In the genomic region with DNA sequence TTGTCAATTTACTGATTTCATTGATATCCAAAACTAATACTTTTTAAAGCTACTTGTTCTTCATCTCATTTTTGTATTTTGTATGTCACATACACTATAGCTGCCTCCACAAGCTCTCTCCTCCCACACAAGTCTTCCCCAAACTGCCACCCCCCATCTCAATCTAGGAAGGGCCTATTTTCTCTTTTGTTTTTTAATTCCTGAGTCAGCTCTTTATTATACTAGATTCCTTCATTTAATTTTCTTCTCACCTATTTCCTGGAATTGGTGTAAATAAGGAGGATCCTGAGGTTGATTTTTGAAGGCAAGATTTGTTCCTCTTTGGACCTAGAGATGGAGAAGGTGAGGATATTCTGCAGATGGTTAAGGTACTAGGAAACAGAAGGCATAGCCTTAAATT, we compare ENCODE assay signal across 36 cellular contexts.
DNase-seq lines count a peak whose midpoint lies in the region; ATAC-seq, FAIRE-seq and TF ChIP-seq lines count a peak whose summit lies in the region.
"Had no signal": no experiment of that assay in that cellular context is flagged by ENCODE, and none has a peak within 500 bp of the region (broad histone marks: within the 10 kb centered on the region; RNA-seq: fewer than 3 reads in every experiment).

No MANE protein-coding gene starts in this region.

- H3K9ac ChIP-seq in HepG2 (ENCODE audit: insufficient read depth, low read depth, low read length), result no peak overlapping the region
- no peak overlapping the region for H3K9ac ChIP-seq in IMR-90 (ENCODE audit: low read depth, low read length)
- H3K9ac ChIP-seq in K562 (ENCODE audit: insufficient read depth in 1 of 2, low read depth in 2 of 2, low read length in 2 of 2), result no peak overlapping the region
- H3K9ac ChIP-seq: BLaER1; BLaER1 treated with 17β-estradiol and CSF1 and Interleukin-3, amounts not matched to agents 10 nM and 100 nM had no signal

- no peaks in the 10 kb centered on the region for H3K36me3 ChIP-seq in HepG2 (replicated peaks in 1 of 2; ENCODE audit: control insufficient read depth in 1 of 2, insufficient read depth in 2 of 2, low read length in 2 of 2)
- no peaks in the 10 kb centered on the region for H3K36me3 ChIP-seq in right lobe of liver
- no peaks in the 10 kb centered on the region for H3K36me3 ChIP-seq in IMR-90 (ENCODE audit: control insufficient read depth, insufficient read depth, low read length)
- no peaks in the 10 kb centered on the region for H3K36me3 ChIP-seq in K562 (ENCODE audit: control insufficient read depth, insufficient read depth, low read length)
- H3K36me3 ChIP-seq: BE2C; BLaER1; BLaER1 treated with 17β-estradiol and CSF1 and Interleukin-3, amounts not matched to agents 10 nM and 100 nM had no signal

- no peak overlapping the region for H2BK15ac ChIP-seq in IMR-90 (ENCODE audit: low read depth, low read length)

- H4K91ac ChIP-seq in IMR-90 (ENCODE audit: insufficient read depth, low read depth, low read length), result no peak overlapping the region

- H3K4ac ChIP-seq in IMR-90 (ENCODE audit: low read depth, low read length), result no peak overlapping the region

- no peak overlapping the region for H2BK5ac ChIP-seq in IMR-90 (ENCODE audit: low read depth, low read length, poor library complexity, severe bottlenecking)

- H3K18ac ChIP-seq in IMR-90 (ENCODE audit: low read depth, low read length), result no peak overlapping the region

- no peak overlapping the region for H3K23ac ChIP-seq in IMR-90 (ENCODE audit: low read depth, low read length)

- H3K4me2 ChIP-seq in HepG2 (ENCODE audit: low read depth, low read length) (no peak overlapping the region), A549 (no peak overlapping the region), IMR-90 (ENCODE audit: low read depth, low read length) (no peak overlapping the region), K562 (ENCODE audit: insufficient read depth, low read length) (no peak overlapping the region)
- H3K4me2 ChIP-seq: BLaER1; BLaER1 treated with 17β-estradiol and CSF1 and Interleukin-3, amounts not matched to agents 10 nM and 100 nM had no signal

- intact Hi-C loops in HepG2 (cut with micrococcal nuclease; ENCODE audit: unreplicated experiment) (no loop called here), right lobe of liver (cut with DNase I) (no loop called here), IMR-90 (cut with micrococcal nuclease) (no loop called here), K562 (cut with micrococcal nuclease) (no loop called here)

- BruUV-seq in HepG2 (replicated peaks; lab: Mats Ljungman, UMichigan), result no TSS peak
- no TSS peak for BruUV-seq in IMR-90 (replicated peaks; lab: Mats Ljungman, UMichigan)
- no TSS peak for BruUV-seq in K562 (replicated peaks; lab: Mats Ljungman, UMichigan)

- H2BK120ac ChIP-seq in IMR-90 (ENCODE audit: low read depth, low read length), result no peak overlapping the region

- FAIRE-seq in HepG2 (lab: Jason Lieb, UNC) (no peak), A549 (lab: Jason Lieb, UNC) (no peak), K562 (lab: Jason Lieb, UNC) (no peak)
- FAIRE-seq: A204.1, D721Med had no signal

- ATAC-seq in HepG2 (no peak), right lobe of liver (no peak), A549 (no peak), IMR-90 (ENCODE audit: low read depth) (no peak), K562 (no peak)
- no peak for ATAC-seq in effector memory CD8-positive, alpha-beta T cell (replicated peaks)
- ATAC-seq: CD8-positive, alpha-beta T cell had no signal

- H3K4me3 ChIP-seq in HepG2 (replicated peaks in 1 of 3; ENCODE audit: insufficient read depth in 1 of 3, low read depth in 2 of 3, low read length in 3 of 3), result no peak overlapping the region
- no peak overlapping the region for H3K4me3 ChIP-seq in right lobe of liver
- no peak overlapping the region for H3K4me3 ChIP-seq in A549
- no peak overlapping the region for H3K4me3 ChIP-seq in IMR-90 (ENCODE audit: insufficient read depth, low read depth, low read length)
- no peak overlapping the region for H3K4me3 ChIP-seq in K562
- H3K4me3 ChIP-seq: BLaER1; BLaER1 treated with 17β-estradiol and CSF1 and Interleukin-3, amounts not matched to agents 10 nM and 100 nM had no signal

- peaks cover 6 to 8% of the 10 kb centered on the region in 2 donors for H3K9me3 Mint-ChIP-seq in effector memory CD8-positive, alpha-beta T cell

- POLR2A ChIA-PET in HepG2 (lab: Yijun Ruan, JAX) (no interaction called here), A549 (lab: Yijun Ruan, JAX) (no interaction called here), IMR-90 (lab: Charles Lee; ENCODE audit: unreplicated experiment) (no interaction called here), K562 (lab: Yijun Ruan, JAX) (no interaction called here)

- H4K5ac ChIP-seq in IMR-90 (ENCODE audit: low read depth, low read length), result no peak overlapping the region

- H3K9me1 ChIP-seq in IMR-90 (ENCODE audit: insufficient read depth, low read length) (no peaks in the 10 kb centered on the region), K562 (ENCODE audit: control insufficient read depth, insufficient read depth, low read length) (no peaks in the 10 kb centered on the region)

- no peaks in the 10 kb centered on the region for H3K79me2 ChIP-seq in HepG2 (ENCODE audit: insufficient read depth, low read length)
- H3K79me2 ChIP-seq in K562 (ENCODE audit: control insufficient read depth, insufficient read depth, low read length), result no peaks in the 10 kb centered on the region

- dilution Hi-C loops in IMR-90 (cut with HindIII; ENCODE audit: low sequenced_read_pairs, unreplicated experiment), result no loop called here

- H3K4me1 ChIP-seq in HepG2 (ENCODE audit: insufficient read depth, low read length), result no peaks in the 10 kb centered on the region
- H3K4me1 ChIP-seq in right lobe of liver, result no peaks in the 10 kb centered on the region
- H3K4me1 ChIP-seq in A549, result no peaks in the 10 kb centered on the region
- H3K4me1 ChIP-seq in IMR-90 (ENCODE audit: control insufficient read depth, insufficient read depth, low read length), result no peaks in the 10 kb centered on the region
- no peaks in the 10 kb centered on the region for H3K4me1 ChIP-seq in K562 (replicated peaks in 1 of 2; ENCODE audit: control insufficient read depth in 2 of 2, insufficient read depth in 2 of 2, low read length in 2 of 2)
- H3K4me1 ChIP-seq: BE2C; BLaER1; BLaER1 treated with 17β-estradiol and CSF1 and Interleukin-3, amounts not matched to agents 10 nM and 100 nM; Caco-2 had no signal

- no peak overlapping the region for H3K27ac Mint-ChIP-seq in effector memory CD8-positive, alpha-beta T cell
- H3K27ac Mint-ChIP-seq: B cell; CD14-positive monocyte; CD4-positive, alpha-beta memory T cell; CD4-positive, alpha-beta T cell; CD8-positive, alpha-beta memory T cell; CD8-positive, alpha-beta T cell had no signal

- in situ Hi-C loops in HepG2 (cut with HindIII; ENCODE audit: extremely low pct_ligation_motif_present, low pct_unique_long_range_greater_than_20kb), result no loop called here
- in situ Hi-C loops in IMR-90 (cut with MboI; ENCODE audit: low sequenced_read_pairs), result no loop called here
- in situ Hi-C loops in K562 (cut with MboI), result no loop called here

- H2AFZ ChIP-seq in HepG2 (ENCODE audit: low read length) (no peak overlapping the region), IMR-90 (replicated peaks; ENCODE audit: low read length, poor library complexity) (no peak overlapping the region), K562 (ENCODE audit: low read depth, low read length) (no peak overlapping the region)

- no peak overlapping the region for H3K56ac ChIP-seq in IMR-90 (ENCODE audit: extremely low read depth, insufficient read depth, low read length)

- no peaks in the 10 kb centered on the region for H3K27me3 Mint-ChIP-seq in effector memory CD8-positive, alpha-beta T cell
- H3K27me3 Mint-ChIP-seq: B cell; CD4-positive, alpha-beta memory T cell; CD4-positive, alpha-beta T cell; CD4-positive, CD25-positive, alpha-beta regulatory T cell; CD8-positive, alpha-beta memory T cell had no signal

- H3K27ac ChIP-seq in HepG2 (ENCODE audit: extremely low read length, insufficient read depth, low read length) (no peak overlapping the region), right lobe of liver (no peak overlapping the region), A549 (no peak overlapping the region), IMR-90 (ENCODE audit: insufficient read depth, low read length) (no peak overlapping the region), K562 (ENCODE audit: extremely low read depth, low read depth, low read length) (no peak overlapping the region)
- H3K27ac ChIP-seq: 22Rv1; BLaER1; BLaER1 treated with 17β-estradiol and CSF1 and Interleukin-3, amounts not matched to agents 10 nM and 100 nM; C4-2B had no signal

- no peak for TF ChIP-seq EP300 in HepG2 (IDR thresholded peaks at IDR 0.05; ENCODE audit: low read depth in 2 of 2, low read length in 2 of 2)
- TF ChIP-seq EP300 in HepG2 (CRISPR knock-in tag; IDR thresholded peaks at IDR 0.05; ENCODE audit: borderline replicate concordance), result no peak
- TF ChIP-seq EP300 in A549 (IDR thresholded peaks at IDR 0.05), result no peak
- no peak for TF ChIP-seq EP300 in K562 (IDR thresholded peaks at IDR 0.05; ENCODE audit: low read length)

- TF ChIP-seq RAD21 in HepG2 (CRISPR knock-in tag; IDR thresholded peaks at IDR 0.05), result no peak
- no peak for TF ChIP-seq RAD21 in A549 (conservative IDR thresholded peaks at IDR 0.05 in 1 of 2, IDR thresholded peaks at IDR 0.05 in 1 of 2)
- no peak for TF ChIP-seq RAD21 in IMR-90 (IDR thresholded peaks at IDR 0.05; ENCODE audit: low read length)
- TF ChIP-seq RAD21 in K562 (CRISPR knock-in tag; conservative IDR thresholded peaks at IDR 0.05 in 1 of 2, IDR thresholded peaks at IDR 0.05 in 1 of 2), result no peak

- no peak for TF ChIP-seq POLR2A in HepG2 (IDR thresholded peaks at IDR 0.05; ENCODE audit: insufficient read depth in 1 of 2, low read depth in 2 of 2, low read length in 2 of 2)
- TF ChIP-seq POLR2A in right lobe of liver (IDR thresholded peaks at IDR 0.05), result no peak
- no peak for TF ChIP-seq POLR2A in A549 (IDR thresholded peaks at IDR 0.05; ENCODE audit: low read length)
- no peak for TF ChIP-seq POLR2A in IMR-90 (IDR thresholded peaks at IDR 0.05; ENCODE audit: low read depth, low read length)
- no peak for TF ChIP-seq POLR2A in K562 (conservative IDR thresholded peaks at IDR 0.05)

- no peak overlapping the region for H4K8ac ChIP-seq in IMR-90 (ENCODE audit: low read depth in 2 of 2, low read length in 2 of 2)

- peaks cover 9% of the 10 kb centered on the region; the same call in 1 of the 2 replicates for H3K9me3 ChIP-seq in HepG2 (ENCODE audit: low read length)
- H3K9me3 ChIP-seq in right lobe of liver, result no peaks in the 10 kb centered on the region
- no peaks in the 10 kb centered on the region for H3K9me3 ChIP-seq in A549
- peaks cover 8% of the 10 kb centered on the region for H3K9me3 ChIP-seq in IMR-90 (ENCODE audit: control insufficient read depth, insufficient read depth, low read length)
- H3K9me3 ChIP-seq in K562 (replicated peaks; ENCODE audit: control insufficient read depth, insufficient read depth, low read depth, low read length), result no peaks in the 10 kb centered on the region
- H3K9me3 ChIP-seq: BE2C; BLaER1; BLaER1 treated with 17β-estradiol and CSF1 and Interleukin-3, amounts not matched to agents 10 nM and 100 nM; Caco-2 had no signal

- no peaks in the 10 kb centered on the region for H3K4me1 Mint-ChIP-seq in effector memory CD8-positive, alpha-beta T cell (ENCODE audit: low read depth in 2 of 2)
- H3K4me1 Mint-ChIP-seq: B cell; CD14-positive monocyte; CD4-positive, alpha-beta memory T cell; CD4-positive, CD25-positive, alpha-beta regulatory T cell; CD8-positive, alpha-beta memory T cell had no signal

- no peaks in the 10 kb centered on the region for H3K27me3 ChIP-seq in HepG2 (ENCODE audit: control insufficient read depth in 1 of 2, insufficient read depth in 2 of 2, low read length in 2 of 2)
- no peaks in the 10 kb centered on the region for H3K27me3 ChIP-seq in right lobe of liver
- no peaks in the 10 kb centered on the region for H3K27me3 ChIP-seq in IMR-90 (ENCODE audit: control insufficient read depth, insufficient read depth, low read length)
- H3K27me3 ChIP-seq in K562 (ENCODE audit: control insufficient read depth in 2 of 2, insufficient read depth in 2 of 2, low read length in 2 of 2), result no peaks in the 10 kb centered on the region
- H3K27me3 ChIP-seq: BE2C; BLaER1; BLaER1 treated with 17β-estradiol and CSF1 and Interleukin-3, amounts not matched to agents 10 nM and 100 nM had no signal

- H2BK20ac ChIP-seq in IMR-90 (ENCODE audit: low read depth, low read length), result no peak overlapping the region

- no peak overlapping the region for H2AK9ac ChIP-seq in IMR-90 (replicated peaks; ENCODE audit: low read depth, low read length, poor library complexity)

- H4K20me1 ChIP-seq in HepG2 (ENCODE audit: insufficient read depth, low read length) (no peaks in the 10 kb centered on the region), IMR-90 (ENCODE audit: insufficient read depth, low read length) (no peaks in the 10 kb centered on the region), K562 (replicated peaks; ENCODE audit: control insufficient read depth, insufficient read depth, low read length) (no peaks in the 10 kb centered on the region)
- H4K20me1 ChIP-seq: BLaER1; BLaER1 treated with 17β-estradiol and CSF1 and Interleukin-3, amounts not matched to agents 10 nM and 100 nM had no signal

- CTCF ChIA-PET in HepG2 (lab: Yijun Ruan, JAX; ENCODE audit: low intra/inter-chr PET ratio, low total read pairs), result no interaction called here
- CTCF ChIA-PET in A549 (lab: Yijun Ruan, JAX), result no interaction called here
- CTCF ChIA-PET in IMR-90 (lab: Yijun Ruan, JAX), result no interaction called here
- CTCF ChIA-PET in K562 (lab: Yijun Ruan, JAX; ENCODE audit: low intra/inter-chr PET ratio), result no interaction called here

- H3K14ac ChIP-seq in IMR-90 (replicated peaks; ENCODE audit: low read depth, low read length), result no peak overlapping the region

- H3K36me3 Mint-ChIP-seq in effector memory CD8-positive, alpha-beta T cell (ENCODE audit: insufficient read depth), result no peaks in the 10 kb centered on the region
- H3K36me3 Mint-ChIP-seq: CD14-positive monocyte; CD4-positive, alpha-beta memory T cell; CD4-positive, CD25-positive, alpha-beta regulatory T cell; CD8-positive, alpha-beta memory T cell; CD8-positive, alpha-beta T cell had no signal

- no peak for DNase-seq in HepG2 (ENCODE audit: low spot score)
- no peak for DNase-seq in right lobe of liver
- no peak for DNase-seq in A549 (ENCODE audit: low read depth in 1 of 2, low spot score in 1 of 2)
- DNase-seq in IMR-90, result no peak
- no peak for DNase-seq in K562 (ENCODE audit: extremely low read depth in 1 of 4, low spot score in 3 of 4)
- DNase-seq in effector memory CD8-positive, alpha-beta T cell, result no peak
- DNase-seq in NCI-H2029 (lab: John Stamatoyannopoulos, UW), result no peak
- DNase-seq in effector CD8-positive, alpha-beta T cell (lab: John Stamatoyannopoulos, UW), result no peak
- DNase-seq: 8988T; ACHN; AML-193; BE2C; C1 segment of cervical spinal cord; Caco-2; Calu3; CD4-positive, alpha-beta memory T cell; CD4-positive, alpha-beta T cell; CD4-positive, CD25-positive, alpha-beta regulatory T cell; CD8-positive, alpha-beta memory T cell; CD8-positive, alpha-beta T cell; COR-L47; DMS 273 treated with DMSO at 0.1 percent for 48 hours; DMS153; DMS53; DMS79; DMS79 treated with DMSO at 0.1 percent for 48 hours; DND-41; EL had no signal

- no peaks in the 10 kb centered on the region for H3K79me1 ChIP-seq in IMR-90 (ENCODE audit: low read depth in 1 of 2, low read length in 2 of 2)

- H2AK5ac ChIP-seq in IMR-90 (ENCODE audit: low read depth, low read length), result no peak overlapping the region

- H3K4me3 Mint-ChIP-seq in effector memory CD8-positive, alpha-beta T cell, result no peak overlapping the region
- H3K4me3 Mint-ChIP-seq: B cell; CD14-positive monocyte; CD4-positive, alpha-beta memory T cell; CD4-positive, alpha-beta T cell; CD4-positive, CD25-positive, alpha-beta regulatory T cell; CD8-positive, alpha-beta memory T cell; CD8-positive, alpha-beta T cell had no signal

- TF ChIP-seq CTCF in HepG2 (CRISPR knock-in tag; IDR thresholded peaks at IDR 0.05), result no peak
- TF ChIP-seq CTCF in right lobe of liver (IDR thresholded peaks at IDR 0.05), result no peak
- no peak for TF ChIP-seq CTCF in A549 (IDR thresholded peaks at IDR 0.05)
- TF ChIP-seq CTCF in IMR-90 (conservative IDR thresholded peaks at IDR 0.05; ENCODE audit: low read depth, low read length), result no peak
- no peak for TF ChIP-seq CTCF in K562 (IDR thresholded peaks at IDR 0.05 in 2 of 3, conservative IDR thresholded peaks at IDR 0.05 in 1 of 3; ENCODE audit: insufficient read depth in 2 of 3, low read depth in 1 of 3, low read length in 3 of 3)

Comparison
In these comparisons a context has a peak if more than half of its experiments do, and no peak if none do; other contexts are left out.
1. Of the 241 proteins assayed by ChIP-seq in both HepG2 and K562: peak only in HepG2: MAFF and MAFK; only in K562: none; in both: none; in neither: 239.